ENCODE assay signal across 8 cellular contexts in the genomic region with DNA sequence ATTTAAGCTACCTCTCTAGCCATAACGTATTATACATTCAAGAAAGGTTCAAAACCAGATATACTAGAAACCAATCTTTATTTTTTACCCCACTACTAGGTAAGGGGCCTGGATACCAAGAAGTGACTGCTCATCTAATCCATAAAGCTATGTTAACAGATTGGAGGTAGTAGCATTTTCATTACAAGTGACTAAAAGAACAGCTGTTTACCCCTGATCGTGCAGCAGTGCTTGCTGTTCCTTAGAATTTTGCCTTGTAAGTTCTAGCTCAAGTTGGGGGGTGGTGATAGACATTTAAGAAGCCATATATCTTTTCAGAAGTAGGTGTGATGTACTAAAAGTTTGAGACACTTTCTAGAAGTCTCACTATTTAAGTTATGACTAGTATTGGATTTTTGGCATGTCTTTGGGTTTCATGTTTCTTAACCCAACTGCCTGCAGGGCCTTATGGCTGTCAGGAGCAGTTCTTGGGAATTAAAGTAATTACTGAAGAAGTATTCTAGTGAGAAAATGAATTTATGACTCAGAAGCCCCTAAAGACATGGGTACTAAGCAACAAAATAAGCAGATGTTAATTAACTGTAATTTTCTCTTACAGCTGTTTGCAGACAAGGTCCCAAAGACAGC. TPM values are rescaled to one million over a fixed set of nuclear protein-coding genes. Genes with fewer than 3 reads are reported as not detected.
DNase-seq lines count a peak whose midpoint lies in the region; TF ChIP-seq lines count a peak whose summit lies in the region.

No MANE protein-coding gene starts in this region.

- H3K36me3 Mint-ChIP-seq in T-helper 2 cell treated with Interferon-gamma antibody and Interleukin-4, amounts not matched to agents 5 μg/mL and 100 μg/mL, for 36 hours (ENCODE audit: low read depth), result peaks cover 59% of the 10 kb centered on the region

- no peak overlapping the region for H3K27ac Mint-ChIP-seq in T-helper 2 cell treated with Interferon-gamma antibody and Interleukin-4, amounts not matched to agents 5 μg/mL and 100 μg/mL, for 36 hours

- peak overlapping the region; percentile 84 for H3K4me3 ChIP-seq in HAP-1
- peak overlapping the region; percentile 98 for H3K4me3 ChIP-seq in fibroblast of pulmonary artery (replicated peaks; ENCODE audit: low read depth, low read length)
- no peak overlapping the region for H3K4me3 ChIP-seq in skeletal muscle tissue (ENCODE audit: low read length in 3 of 3)

- H3K4me1 Mint-ChIP-seq in T-helper 2 cell treated with Interferon-gamma antibody and Interleukin-4, amounts not matched to agents 5 μg/mL and 100 μg/mL, for 36 hours (ENCODE audit: low read depth), result peaks cover 27% of the 10 kb centered on the region

- DNase-seq in HAP-1 (ENCODE audit: low spot score in 2 of 2), result no peak
- no peak for DNase-seq in T-helper 2 cell treated with Interferon-gamma antibody and Interleukin-4, amounts not matched to agents 5 μg/mL and 100 μg/mL, for 36 hours (ENCODE audit: low spot score)
- DNase-seq in fibroblast of pulmonary artery (ENCODE audit: low read depth), result peak; percentile 7
- DNase-seq in effector CD4-positive, alpha-beta T cell, result no peak
- DNase-seq in retina, result no peak
- DNase-seq in NCI-H1930 (lab: John Stamatoyannopoulos, UW), result no peak
- DNase-seq in ecto neural progenitor cell (ENCODE audit: low spot score), result no peak

- H3K4me1 ChIP-seq in HAP-1 (peaks cover 6% of the 10 kb centered on the region; the same call in 1 of the 2 replicates), skeletal muscle tissue (ENCODE audit: control insufficient read depth in 3 of 3, insufficient read depth in 3 of 3, low read length in 3 of 3) (peaks cover 16 to 28% (median 17%) of the 10 kb centered on the region in 3 donors)

- H3K9me3 ChIP-seq in HAP-1 (no peaks in the 10 kb centered on the region), skeletal muscle tissue (ENCODE audit: control insufficient read depth in 3 of 3, low read length in 3 of 3) (no peaks in the 10 kb centered on the region)

- H3K36me3 ChIP-seq in HAP-1 (replicated peaks) (peaks cover 72% of the 10 kb centered on the region), skeletal muscle tissue (ENCODE audit: control insufficient read depth in 3 of 3, insufficient read depth in 3 of 3, low read length in 3 of 3) (peaks cover 22 to 37% (median 31%) of the 10 kb centered on the region in 3 donors)

- peak overlapping the region in 1 of 3 donors; percentile 45 for H3K9ac ChIP-seq in skeletal muscle tissue (ENCODE audit: low read depth in 1 of 3, low read length in 3 of 3)

- in situ Hi-C loops in HAP-1 (cut with MboI; ENCODE audit: low sequenced_read_pairs), result no loop called here

- no peaks in the 10 kb centered on the region for H3K27me3 Mint-ChIP-seq in T-helper 2 cell treated with Interferon-gamma antibody and Interleukin-4, amounts not matched to agents 5 μg/mL and 100 μg/mL, for 36 hours (ENCODE audit: low read depth)

- no peak for TF ChIP-seq CTCF in fibroblast of pulmonary artery (IDR thresholded peaks at IDR 0.05; ENCODE audit: low read length, missing control alignments)

- H3K27me3 ChIP-seq in HAP-1 (ENCODE audit: low read depth), result no peaks in the 10 kb centered on the region
- no peaks in the 10 kb centered on the region for H3K27me3 ChIP-seq in skeletal muscle tissue (ENCODE audit: control insufficient read depth in 3 of 3, insufficient read depth in 3 of 3, low read length in 3 of 3)

- no peaks in the 10 kb centered on the region for H3K9me3 Mint-ChIP-seq in T-helper 2 cell treated with Interferon-gamma antibody and Interleukin-4, amounts not matched to agents 5 μg/mL and 100 μg/mL, for 36 hours

- peak overlapping the region; percentile 97 for H3K4me3 Mint-ChIP-seq in T-helper 2 cell treated with Interferon-gamma antibody and Interleukin-4, amounts not matched to agents 5 μg/mL and 100 μg/mL, for 36 hours

- peak overlapping the region; percentile 96 for H3K27ac ChIP-seq in skeletal muscle tissue (ENCODE audit: low read depth, low read length)

RNA-seq across cellular contexts. Expression of a gene that starts 2.3 kb away (rescaled TPM):
- 459 TPM for total RNA-seq in skeletal muscle tissue

RNA-seq across cellular contexts. Expression of a gene that starts 49.1 kb away (rescaled TPM):
- 96.0 TPM for total RNA-seq in skeletal muscle tissue

RNA-seq across cellular contexts. Expression of a gene that starts 50.1 kb away (rescaled TPM):
- total RNA-seq in skeletal muscle tissue, result 4.2 TPM

Comparison
In these comparisons a context has a peak if more than half of its experiments do, and no peak if none do; other contexts are left out.
1. H3K4me3 ChIP-seq: peak in HAP-1 (single experiment) and fibroblast of pulmonary artery (single experiment); none in skeletal muscle tissue (0 of 3).